Comparison of ENCODE assay signal across 20 cellular contexts in genomic region chr1:178587975-178588374, GRCh38.
A peak's percentile ranks its signal among the peaks of the same experiment; 100 is the strongest.
DNase-seq lines count a peak whose midpoint lies in the region; ATAC-seq, FAIRE-seq and TF ChIP-seq lines count a peak whose summit lies in the region.
"Had no signal": no experiment of that assay in that cellular context is flagged by ENCODE, and none has a peak within 500 bp of the region (broad histone marks: within the 10 kb centered on the region; RNA-seq: fewer than 3 reads in every experiment).

No MANE protein-coding gene starts in this region.

- H3K9me2 ChIP-seq in SU-DHL-6 (replicated peaks; ENCODE audit: insufficient read depth, low read length) = no peaks in the 10 kb centered on the region

- POLR2A ChIA-PET in HepG2 (lab: Yijun Ruan, JAX) = no interaction called here

- H4K20me1 ChIP-seq in HepG2 (ENCODE audit: insufficient read depth, low read length) = no peaks in the 10 kb centered on the region
- no peaks in the 10 kb centered on the region for H4K20me1 ChIP-seq in SU-DHL-6 (ENCODE audit: low read depth, low read length)

- TF ChIP-seq RAD21 in HepG2 (CRISPR knock-in tag; IDR thresholded peaks at IDR 0.05) = no peak

- peaks cover 1% of the 10 kb centered on the region for H3K9me3 Mint-ChIP-seq in memory B cell
- H3K9me3 Mint-ChIP-seq: CD8-positive, alpha-beta T cell had no signal

- H3K27ac Mint-ChIP-seq in memory B cell = peak overlapping the region; percentile 70
- H3K27ac Mint-ChIP-seq: CD8-positive, alpha-beta T cell had no signal

- TF ChIP-seq POLR2A in HepG2 (IDR thresholded peaks at IDR 0.05; ENCODE audit: insufficient read depth in 1 of 2, low read depth in 2 of 2, low read length in 2 of 2) (no peak), right lobe of liver (IDR thresholded peaks at IDR 0.05) (no peak)

- peaks cover 39% of the 10 kb centered on the region for H3K36me3 Mint-ChIP-seq in memory B cell
- H3K36me3 Mint-ChIP-seq: CD8-positive, alpha-beta T cell had no signal

- H3K9ac ChIP-seq in HepG2 (ENCODE audit: insufficient read depth, low read depth, low read length) (no peak overlapping the region), SU-DHL-6 (ENCODE audit: low read length) (no peak overlapping the region)

- ATAC-seq in HepG2 (peak; percentile 55; the same call in 1 of the 3 replicates), right lobe of liver (no peak), memory B cell (ENCODE audit: low read depth) (no peak), HG02938 (IDR thresholded peaks at IDR 0.05; ENCODE audit: unreplicated experiment) (no peak), GM21576 (IDR thresholded peaks at IDR 0.05; ENCODE audit: unreplicated experiment) (no peak), upper lobe of right lung (no peak)
- ATAC-seq: CD8-positive, alpha-beta T cell had no signal

- intact Hi-C loops in HepG2 (cut with micrococcal nuclease; ENCODE audit: unreplicated experiment) (no loop called here), right lobe of liver (cut with DNase I) (no loop called here), upper lobe of right lung (cut with DNase I) (no loop called here)

- H3F3A ChIP-seq in SU-DHL-6 (ENCODE audit: insufficient read depth) = peaks cover 5% of the 10 kb centered on the region; the same call in 1 of the 2 replicates

- no peaks in the 10 kb centered on the region for H3K9me3 ChIP-seq in HepG2 (ENCODE audit: low read length)
- H3K9me3 ChIP-seq in right lobe of liver = no peaks in the 10 kb centered on the region
- H3K9me3 ChIP-seq in SU-DHL-6 (ENCODE audit: insufficient read depth, low read length) = peaks cover 16% of the 10 kb centered on the region; the same call in 1 of the 2 replicates
- H3K9me3 ChIP-seq in upper lobe of right lung = no peaks in the 10 kb centered on the region
- H3K9me3 ChIP-seq: HAP-1 had no signal

- no peaks in the 10 kb centered on the region for H3K79me2 ChIP-seq in HepG2 (ENCODE audit: insufficient read depth, low read length)
- no peaks in the 10 kb centered on the region for H3K79me2 ChIP-seq in SU-DHL-6 (ENCODE audit: insufficient read depth, low read length)

- CTCF ChIA-PET in HepG2 (lab: Yijun Ruan, JAX; ENCODE audit: low intra/inter-chr PET ratio, low total read pairs) = no interaction called here

- no peak for TF ChIP-seq EP300 in HepG2 (IDR thresholded peaks at IDR 0.05; ENCODE audit: low read depth in 2 of 2, low read length in 2 of 2)
- TF ChIP-seq EP300 in HepG2 (CRISPR knock-in tag; IDR thresholded peaks at IDR 0.05; ENCODE audit: borderline replicate concordance) = no peak

- no peak overlapping the region for H3K4me3 ChIP-seq in HepG2 (replicated peaks in 1 of 3; ENCODE audit: insufficient read depth in 1 of 3, low read depth in 2 of 3, low read length in 3 of 3)
- no peak overlapping the region for H3K4me3 ChIP-seq in right lobe of liver
- H3K4me3 ChIP-seq in SU-DHL-6 (ENCODE audit: insufficient read depth, low read length, poor library complexity, severe bottlenecking) = no peak overlapping the region
- no peak overlapping the region for H3K4me3 ChIP-seq in upper lobe of right lung
- H3K4me3 ChIP-seq: HAP-1, SK-N-MC had no signal

- H3K27me3 Mint-ChIP-seq in memory B cell = no peaks in the 10 kb centered on the region

- H3K4me2 ChIP-seq in HepG2 (ENCODE audit: low read depth, low read length) (no peak overlapping the region), SU-DHL-6 (ENCODE audit: low read depth, low read length, poor library complexity, severe bottlenecking) (no peak overlapping the region)

- H3K27ac ChIP-seq in HepG2 (ENCODE audit: extremely low read length, insufficient read depth, low read length) = no peak overlapping the region
- H3K27ac ChIP-seq in right lobe of liver = no peak overlapping the region
- H3K27ac ChIP-seq in SU-DHL-6 (ENCODE audit: low read depth, low read length) = peak overlapping the region; percentile 34; the same call in 1 of the 2 replicates
- H3K27ac ChIP-seq in upper lobe of right lung = no peak overlapping the region
- H3K27ac ChIP-seq: SK-N-MC had no signal

- no peak overlapping the region for H2AFZ ChIP-seq in HepG2 (ENCODE audit: low read length)
- no peak overlapping the region for H2AFZ ChIP-seq in SU-DHL-6 (ENCODE audit: low read depth, low read length, severe bottlenecking)

- in situ Hi-C loops in HepG2 (cut with HindIII; ENCODE audit: extremely low pct_ligation_motif_present, low pct_unique_long_range_greater_than_20kb) = no loop called here

- BruUV-seq in HepG2 (replicated peaks; lab: Mats Ljungman, UMichigan) = no TSS peak

- WGBS in HepG2 (ENCODE audit: low lambda C conversion rate) = 46% methylated on average over 4 of the region's 4 CpGs
- WGBS in right lobe of liver (ENCODE audit: insufficient coverage, low coverage, low lambda C conversion rate, missing lambda C conversion rate) = 81% methylated on average over 4 of the region's 4 CpGs

- TF ChIP-seq CTCF in HepG2 (CRISPR knock-in tag; IDR thresholded peaks at IDR 0.05) (no peak), right lobe of liver (IDR thresholded peaks at IDR 0.05) (peak in 1 of 4 donors; percentile 9), SU-DHL-6 (IDR thresholded peaks at IDR 0.05; ENCODE audit: insufficient read depth, low read length, poor library complexity, severe bottlenecking) (no peak), upper lobe of right lung (IDR thresholded peaks at IDR 0.05) (no peak)

- DNase-seq in HepG2 (ENCODE audit: low spot score) (no peak), right lobe of liver (no peak), memory B cell (ENCODE audit: low spot score in 2 of 2) (no peak), upper lobe of right lung (no peak), T-helper 2 cell (no peak)
- DNase-seq: Calu3; CD8-positive, alpha-beta T cell; NCI-H1105 treated with DMSO at 0.1 percent for 48 hours; NCI-H1694 treated with DMSO at 0.1 percent for 48 hours; NCI-H510A; NCI-H748 treated with DMSO at 0.1 percent for 48 hours; NK-92 treated with Interleukin-12 subunit alpha and Interleukin-12 subunit beta, amount 100 ng/mL, for 24 hours; OCI-M1; Right ventricle myocardium superior had no signal

- peaks cover 52% of the 10 kb centered on the region for H3K4me1 Mint-ChIP-seq in memory B cell

- no peak overlapping the region for H3K4me3 Mint-ChIP-seq in memory B cell
- H3K4me3 Mint-ChIP-seq: CD8-positive, alpha-beta T cell had no signal

- H3K36me3 ChIP-seq in HepG2 (replicated peaks in 1 of 2; ENCODE audit: control insufficient read depth in 1 of 2, insufficient read depth in 2 of 2, low read length in 2 of 2) (no peaks in the 10 kb centered on the region), right lobe of liver (no peaks in the 10 kb centered on the region), SU-DHL-6 (ENCODE audit: low read length) (peaks cover 13% of the 10 kb centered on the region; the same call in 1 of the 2 replicates), upper lobe of right lung (no peaks in the 10 kb centered on the region)
- H3K36me3 ChIP-seq: HAP-1 had no signal

- H3K4me1 ChIP-seq in HepG2 (ENCODE audit: insufficient read depth, low read length) (no peaks in the 10 kb centered on the region), right lobe of liver (no peaks in the 10 kb centered on the region), upper lobe of right lung (no peaks in the 10 kb centered on the region)

- H3K27me3 ChIP-seq in HepG2 (ENCODE audit: control insufficient read depth in 1 of 2, insufficient read depth in 2 of 2, low read length in 2 of 2) (no peaks in the 10 kb centered on the region), right lobe of liver (no peaks in the 10 kb centered on the region), SU-DHL-6 (ENCODE audit: low read length) (no peaks in the 10 kb centered on the region), upper lobe of right lung (no peaks in the 10 kb centered on the region)

- FAIRE-seq in HepG2 (lab: Jason Lieb, UNC) = no peak
- FAIRE-seq: GM12892 had no signal

TF ChIP-seq in HepG2, 621 proteins besides CTCF, POLR2A, EP300 and RAD21:
- TF ChIP-seq TOE1 (CRISPR knock-in tag; IDR thresholded peaks at IDR 0.05) (no peak), MED8 (CRISPR knock-in tag; IDR thresholded peaks at IDR 0.05; ENCODE audit: insufficient replicate concordance) (no peak), ZFP91 (CRISPR knock-in tag; IDR thresholded peaks at IDR 0.05; ENCODE audit: borderline replicate concordance) (no peak), KLF13 (CRISPR knock-in tag; IDR thresholded peaks at IDR 0.05) (no peak), ZNF121 (CRISPR knock-in tag; IDR thresholded peaks at IDR 0.05) (no peak), ZSCAN22 (CRISPR knock-in tag; IDR thresholded peaks at IDR 0.05) (no peak), ZNF740 (CRISPR knock-in tag; IDR thresholded peaks at IDR 0.05) (no peak)
